2 cellular contexts compared by ENCODE assay signal in genomic region chr21:29243188-29243587, GRCh38.
TF ChIP-seq lines count a peak whose summit lies in the region.

No MANE protein-coding gene starts in this region.

TF ChIP-seq in IMR-90, 13 proteins besides CTCF, POLR2A, EP300 and RAD21:
- TF ChIP-seq ELK1 (IDR thresholded peaks at IDR 0.05; ENCODE audit: borderline replicate concordance, low read depth, low read length) = no peak
- no peak for TF ChIP-seq CEBPB (IDR thresholded peaks at IDR 0.05; ENCODE audit: low read depth, low read length)
- no peak for TF ChIP-seq MXI1 (IDR thresholded peaks at IDR 0.05; ENCODE audit: borderline replicate concordance, low read depth, low read length)
- no peak for TF ChIP-seq NFE2L2 (IDR thresholded peaks at IDR 0.05; ENCODE audit: low read depth, low read length)
- TF ChIP-seq FOS (IDR thresholded peaks at IDR 0.05; ENCODE audit: low read depth, low read length) = no peak
- no peak for TF ChIP-seq MAFK (IDR thresholded peaks at IDR 0.05; ENCODE audit: low read depth, low read length)
- no peak for TF ChIP-seq SMC3 (IDR thresholded peaks at IDR 0.05; ENCODE audit: low read depth, low read length)
- no peak for TF ChIP-seq CHD1 (IDR thresholded peaks at IDR 0.05; ENCODE audit: low read depth, low read length)
- no peak for TF ChIP-seq USF2 (IDR thresholded peaks at IDR 0.05; ENCODE audit: low read depth, low read length)
- TF ChIP-seq MAZ (IDR thresholded peaks at IDR 0.05; ENCODE audit: borderline replicate concordance, low read depth, low read length) = no peak
- no peak for TF ChIP-seq BHLHE40 (IDR thresholded peaks at IDR 0.05; ENCODE audit: low read depth, low read length)
- TF ChIP-seq RFX5 (IDR thresholded peaks at IDR 0.05; ENCODE audit: low read depth, low read length) = no peak

TF ChIP-seq in K562, 482 proteins besides CTCF, POLR2A, EP300 and RAD21:
- TF ChIP-seq NRF1 (conservative IDR thresholded peaks at IDR 0.05 in 1 of 2, IDR thresholded peaks at IDR 0.05 in 1 of 2) = no peak
- no peak for TF ChIP-seq ZNF431 (CRISPR knock-in tag; IDR thresholded peaks at IDR 0.05)
- peak; percentile 95 for TF ChIP-seq ZNF766 (CRISPR knock-in tag; conservative IDR thresholded peaks at IDR 0.05)
TF ChIP-seq in K562: peak in this region for 1.
